24 cellular contexts compared by ENCODE assay signal in the genomic region with DNA sequence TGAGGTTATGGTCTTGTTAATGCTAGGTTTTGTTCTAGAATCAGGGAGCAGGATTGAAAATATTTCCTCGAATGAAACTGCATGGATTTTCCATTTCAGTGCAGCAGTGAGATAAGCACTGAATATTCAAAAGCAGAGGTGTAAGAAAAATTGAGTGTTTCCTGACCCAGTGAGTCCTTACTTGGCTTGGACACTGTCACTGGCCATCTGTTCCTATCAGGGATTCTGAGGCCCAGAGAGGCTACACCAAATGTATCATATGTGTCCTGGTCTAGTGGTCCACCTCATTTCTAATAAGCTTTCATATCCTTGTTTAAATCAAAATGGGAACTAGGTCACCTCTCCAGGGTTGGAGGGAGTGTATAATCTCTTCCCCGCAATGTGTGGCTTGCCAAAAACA.
"Had no signal": no experiment of that assay in that cellular context is flagged by ENCODE, and none has a peak within 500 bp of the region (broad histone marks: within the 10 kb centered on the region; RNA-seq: fewer than 3 reads in every experiment).

No MANE protein-coding gene starts in this region.

- H3K4me3 ChIP-seq: MG63, SJSA1, SK-N-MC had no signal

- H3K4me1 ChIP-seq: SJSA1 had no signal

- ATAC-seq: HepG2 had no signal

- H3K27me3 ChIP-seq: MG63, SJSA1 had no signal

- H3K9me3 ChIP-seq: MG63, SJSA1 had no signal

- H3K36me3 ChIP-seq: MG63, SJSA1 had no signal

- H3K27ac ChIP-seq: SJSA1, SK-N-MC had no signal

- DNase-seq: IMR-90, Karpas-422, KG1, MG63, NCI-H1092, NCI-H1105 treated with DMSO at 0.1 percent for 48 hours, NCI-H1417 treated with DMSO at 0.1 percent for 48 hours, NCI-H146, NCI-H1694 treated with DMSO at 0.1 percent for 48 hours, NCI-H1930, NCI-H2081, NCI-H2171, NCI-H226, NCI-H446, NCI-H510A, NCI-H524 treated with DMSO at 0.1 percent for 48 hours, NCI-H69, NCI-H774, Right ventricle myocardium superior, RPMI8226, SIG-M5 had no signal
